ENCODE assay signal across 7 cellular contexts in the genomic region with DNA sequence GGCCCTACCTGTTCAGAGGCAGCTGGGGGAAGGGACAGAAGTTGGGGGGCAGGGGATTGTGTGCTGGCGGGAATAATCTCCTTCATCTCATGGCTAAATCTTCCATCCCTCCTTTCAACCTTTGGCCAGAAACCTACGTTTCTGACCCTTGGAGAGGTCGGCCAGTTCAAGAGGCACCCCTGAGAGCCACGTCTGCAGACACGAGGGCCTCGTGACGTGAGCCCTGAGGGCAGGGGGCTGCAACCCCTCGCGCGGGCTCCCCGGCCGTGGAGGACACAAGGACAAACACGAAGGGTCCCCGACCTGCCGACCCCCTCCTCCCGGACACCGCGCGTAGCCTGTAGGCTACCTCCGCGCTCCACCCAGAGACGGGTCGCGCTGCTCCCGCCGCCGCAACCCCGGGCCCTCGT. TPM values are rescaled to one million over a fixed set of nuclear protein-coding genes. Genes with fewer than 3 reads are reported as not detected.
DNase-seq lines count a peak whose midpoint lies in the region; ATAC-seq and TF ChIP-seq lines count a peak whose summit lies in the region.

No MANE protein-coding gene starts in this region.

- no peak for TF ChIP-seq CTCF in ascending aorta (IDR thresholded peaks at IDR 0.05)

- H3K9me3 ChIP-seq in ascending aorta (no peaks in the 10 kb centered on the region), thymus (ENCODE audit: control insufficient read depth) (no peaks in the 10 kb centered on the region)

- DNase-seq in ascending aorta (ENCODE audit: low spot score in 2 of 2) (no peak), left kidney (ENCODE audit: low read depth, low spot score) (peak; percentile 42), ACHN (no peak)

- 7% methylated on average over 29 of the region's 29 CpGs for WGBS in thymus

- intact Hi-C loops in ascending aorta (cut with DNase I) = loop anchor here (1.0 to 2.0 kb wide), 3 partner anchors 54 to 81 kb away; a partner anchor contains a TSS

- H3K4me3 ChIP-seq in ascending aorta (peak overlapping the region; percentile 81 to 84), thymus (ENCODE audit: low read length) (peak overlapping the region; percentile 75)

- H3K4me1 ChIP-seq in ascending aorta (peaks cover 10 to 36% of the 10 kb centered on the region in 2 donors), thymus (ENCODE audit: control insufficient read depth, insufficient read depth, low read length) (peaks cover 27% of the 10 kb centered on the region)

- H3K27me3 ChIP-seq in ascending aorta = no peaks in the 10 kb centered on the region
- H3K27me3 ChIP-seq in thymus (ENCODE audit: control insufficient read depth, insufficient read depth) = no peaks in the 10 kb centered on the region

- ATAC-seq in GM19397 (IDR thresholded peaks at IDR 0.05; ENCODE audit: unreplicated experiment) = peak; percentile 1
- peak; percentile 11 for ATAC-seq in HG03354 (IDR thresholded peaks at IDR 0.05; ENCODE audit: poor library complexity, severe bottlenecking, unreplicated experiment)
- ATAC-seq in HG02759 (IDR thresholded peaks at IDR 0.05; ENCODE audit: unreplicated experiment) = no peak

- peaks cover 4 to 18% of the 10 kb centered on the region in 2 donors for H3K36me3 ChIP-seq in ascending aorta
- peaks cover 3% of the 10 kb centered on the region for H3K36me3 ChIP-seq in thymus (ENCODE audit: control insufficient read depth, insufficient read depth)

- in situ Hi-C loops in ACHN (cut with HindIII; ENCODE audit: low pct_ligation_motif_present, low pct_unique_long_range_greater_than_20kb, low sequenced_read_pairs) = no loop called here

- peak overlapping the region; percentile 87 to 96 for H3K27ac ChIP-seq in ascending aorta
- peak overlapping the region; percentile 97 for H3K27ac ChIP-seq in thymus (ENCODE audit: low read depth)

RNA-seq across cellular contexts. Expression of a gene that starts 0.9 kb away (rescaled TPM):
- total RNA-seq in ascending aorta = 1,483 TPM
- 942 TPM for polyA plus RNA-seq in thymus

RNA-seq across cellular contexts. Expression of a gene that starts 5.3 kb away (rescaled TPM):
- not detected for total RNA-seq in ascending aorta
- polyA plus RNA-seq in thymus = 2.9 TPM

RNA-seq across cellular contexts. Expression of a gene that starts 9.3 kb away (rescaled TPM):
- not detected for total RNA-seq in ascending aorta
- not detected for polyA plus RNA-seq in thymus

RNA-seq across cellular contexts. Expression of a gene that starts 22.3 kb away (rescaled TPM):
- 17.9 TPM for total RNA-seq in ascending aorta
- 5.2 TPM for polyA plus RNA-seq in thymus

RNA-seq across cellular contexts. Expression of a gene that starts 23.6 kb away (rescaled TPM):
- total RNA-seq in ascending aorta = not detected
- 1.3 TPM for polyA plus RNA-seq in thymus
